ENCODE assay signal across 9 cellular contexts in the genomic region with DNA sequence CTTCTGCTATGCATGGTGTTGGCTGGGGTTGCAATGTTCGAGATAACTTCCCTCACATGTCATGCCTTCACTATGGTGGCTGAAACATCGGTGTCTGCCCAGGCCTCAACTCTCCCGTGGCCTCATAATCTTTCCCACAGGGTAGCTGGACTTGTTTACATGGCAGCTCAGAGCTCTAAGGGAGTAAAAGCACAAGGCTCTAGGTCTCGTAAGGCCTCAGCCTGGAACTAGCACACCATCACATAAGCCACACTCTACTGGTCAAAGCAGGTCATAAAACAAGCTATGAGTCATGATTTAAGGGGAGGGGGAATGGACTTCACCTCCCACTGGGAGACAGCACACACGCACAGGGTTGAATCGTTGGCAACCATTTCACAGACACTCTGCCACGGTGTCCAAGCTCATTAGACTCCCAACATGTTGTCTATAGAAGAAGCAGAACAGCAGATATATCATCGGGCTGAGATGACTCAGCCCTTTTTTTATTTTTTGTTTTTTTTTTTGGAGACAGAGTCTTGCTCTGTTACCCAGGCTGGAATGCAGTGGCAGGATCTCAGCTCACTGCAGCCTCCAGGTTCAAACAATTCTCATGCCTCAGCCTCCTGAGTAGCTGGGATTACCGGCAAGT.
A peak's percentile ranks its signal among the peaks of the same experiment; 100 is the strongest.
DNase-seq lines count a peak whose midpoint lies in the region; ATAC-seq and TF ChIP-seq lines count a peak whose summit lies in the region.
"Had no signal": no experiment of that assay in that cellular context is flagged by ENCODE, and none has a peak within 500 bp of the region (broad histone marks: within the 10 kb centered on the region; RNA-seq: fewer than 3 reads in every experiment).

No MANE protein-coding gene starts in this region.

- intact Hi-C loops in CD4-positive, alpha-beta memory T cell (cut with micrococcal nuclease): no loop called here

- ATAC-seq in esophagus mucosa: peak; percentile 9
- no peak for ATAC-seq in activated CD4-positive, CD25-positive, alpha-beta regulatory T cell treated with anti-CD3 and anti-CD28 coated beads, Interleukin-2, amount 50 U/mL, for 24 hours
- ATAC-seq: activated T-helper 17 cell treated with anti-CD3 and anti-CD28 coated beads, Interleukin-2, amount 50 U/mL, for 72 hours had no signal

- peaks cover 8% of the 10 kb centered on the region for H3K27me3 Mint-ChIP-seq in neural progenitor cell (ENCODE audit: insufficient read depth, low read depth)
- no peaks in the 10 kb centered on the region for H3K27me3 Mint-ChIP-seq in CD4-positive, alpha-beta memory T cell
- H3K27me3 Mint-ChIP-seq: activated T-helper 17 cell treated with anti-CD3 and anti-CD28 coated beads, Interleukin-2, amount 50 U/mL, for 72 hours had no signal

- no peaks in the 10 kb centered on the region for H3K36me3 Mint-ChIP-seq in neural progenitor cell
- H3K36me3 Mint-ChIP-seq in CD4-positive, alpha-beta memory T cell: no peaks in the 10 kb centered on the region

- no peaks in the 10 kb centered on the region for H3K9me3 Mint-ChIP-seq in neural progenitor cell
- no peaks in the 10 kb centered on the region for H3K9me3 Mint-ChIP-seq in CD4-positive, alpha-beta memory T cell
- H3K9me3 Mint-ChIP-seq: activated T-helper 17 cell treated with anti-CD3 and anti-CD28 coated beads, Interleukin-2, amount 50 U/mL, for 72 hours had no signal

- no peak for TF ChIP-seq CTCF in neural progenitor cell (IDR thresholded peaks at IDR 0.05)

- H3K4me1 ChIP-seq in neural progenitor cell: peaks cover 9% of the 10 kb centered on the region
- no peaks in the 10 kb centered on the region for H3K4me1 ChIP-seq in CD4-positive, alpha-beta memory T cell (ENCODE audit: insufficient read depth, low read length)

- no peaks in the 10 kb centered on the region for H4K20me1 ChIP-seq in neural progenitor cell (ENCODE audit: low read depth)

- H3K36me3 ChIP-seq in neural progenitor cell: no peaks in the 10 kb centered on the region
- no peaks in the 10 kb centered on the region for H3K36me3 ChIP-seq in CD4-positive, alpha-beta memory T cell (ENCODE audit: insufficient read depth, low read length)

- no peak overlapping the region for H3K9ac ChIP-seq in neural progenitor cell

- peak overlapping the region; percentile 96 for H3K27ac Mint-ChIP-seq in neural progenitor cell
- H3K27ac Mint-ChIP-seq in CD4-positive, alpha-beta memory T cell: no peak overlapping the region
- H3K27ac Mint-ChIP-seq: activated T-helper 17 cell treated with anti-CD3 and anti-CD28 coated beads, Interleukin-2, amount 50 U/mL, for 72 hours had no signal

- no peak overlapping the region for H3K4me3 ChIP-seq in neural progenitor cell
- no peak overlapping the region for H3K4me3 ChIP-seq in CD4-positive, alpha-beta memory T cell (ENCODE audit: low read length in 2 of 2)

- POLR2A ChIA-PET in CD4-positive, alpha-beta memory T cell (lab: Charles Lee; ENCODE audit: partially characterized antibody): interaction anchor here (1.0 kb wide), 1 partner anchor 106 kb away, joined by 4 read pairs; a partner anchor contains a TSS

- H3K4me1 Mint-ChIP-seq in neural progenitor cell: peaks cover 33% of the 10 kb centered on the region
- H3K4me1 Mint-ChIP-seq in CD4-positive, alpha-beta memory T cell: peaks cover 0 to 5% (median 2%) of the 10 kb centered on the region in 4 donors

- CTCF ChIA-PET in CD4-positive, alpha-beta memory T cell (lab: Charles Lee; ENCODE audit: partially characterized antibody): interaction anchor here (0.7 to 8.6 kb wide), 13 partner anchors 7 to 515 kb away, joined by 3 to 51 read pairs (median 5); a partner anchor contains a TSS

- no peak overlapping the region for H3K4me3 Mint-ChIP-seq in neural progenitor cell
- no peak overlapping the region for H3K4me3 Mint-ChIP-seq in CD4-positive, alpha-beta memory T cell
- H3K4me3 Mint-ChIP-seq: activated T-helper 17 cell treated with anti-CD3 and anti-CD28 coated beads, Interleukin-2, amount 50 U/mL, for 72 hours had no signal

- no peak overlapping the region for H2AFZ ChIP-seq in neural progenitor cell (replicated peaks)

- no peak overlapping the region for H3K27ac ChIP-seq in neural progenitor cell
- no peak overlapping the region for H3K27ac ChIP-seq in CD4-positive, alpha-beta memory T cell (ENCODE audit: low read depth, low read length)

- H3K27me3 ChIP-seq in neural progenitor cell: no peaks in the 10 kb centered on the region
- H3K27me3 ChIP-seq in CD4-positive, alpha-beta memory T cell (ENCODE audit: insufficient read depth, low read length): no peaks in the 10 kb centered on the region

- DNase-seq in COLO829 (ENCODE audit: low spot score) (peak; percentile 79), NCI-H460 (ENCODE audit: extremely low read depth, low read depth) (peak; percentile 48), neural progenitor cell (ENCODE audit: low spot score) (no peak), germinal center (ENCODE audit: low spot score) (no peak), cerebellar nuclear complex (lab: John Stamatoyannopoulos, UW) (no peak)
- no peak for DNase-seq in CD4-positive, alpha-beta memory T cell

- H3K4me2 ChIP-seq in neural progenitor cell: peak overlapping the region; percentile 2

- H3F3A ChIP-seq in neural progenitor cell (ENCODE audit: low read depth): peaks cover 15% of the 10 kb centered on the region

- H3K9me3 ChIP-seq in neural progenitor cell (ENCODE audit: low read depth): no peaks in the 10 kb centered on the region
- no peaks in the 10 kb centered on the region for H3K9me3 ChIP-seq in CD4-positive, alpha-beta memory T cell (ENCODE audit: control insufficient read depth in 1 of 2, low read length in 2 of 2)

- H3K79me2 ChIP-seq in neural progenitor cell (ENCODE audit: low read depth): no peaks in the 10 kb centered on the region

Comparison
In these comparisons a context has a peak if more than half of its experiments do, and no peak if none do; other contexts are left out.
1. DNase-seq: peak in COLO829 (single experiment) and NCI-H460 (single experiment); none in neural progenitor cell (single experiment), CD4-positive, alpha-beta memory T cell (0 of 5), germinal center (single experiment) and cerebellar nuclear complex (0 of 2).